Comparison of ENCODE assay signal across 1 cellular context in genomic region chr9:135949666-135950134, GRCh38.
TF ChIP-seq lines count a peak whose summit lies in the region.

No MANE protein-coding gene starts in this region.

TF ChIP-seq in SK-N-SH treated with all-trans-retinoic acid at 6 μM for 48 hours, 23 proteins besides CTCF, POLR2A, EP300 and RAD21 (continued from another document):
- TF ChIP-seq CSDC2 (CRISPR knock-in tag; IDR thresholded peaks at IDR 0.05) = no peak
